ENCODE assay signal across 21 cellular contexts in the genomic region with DNA sequence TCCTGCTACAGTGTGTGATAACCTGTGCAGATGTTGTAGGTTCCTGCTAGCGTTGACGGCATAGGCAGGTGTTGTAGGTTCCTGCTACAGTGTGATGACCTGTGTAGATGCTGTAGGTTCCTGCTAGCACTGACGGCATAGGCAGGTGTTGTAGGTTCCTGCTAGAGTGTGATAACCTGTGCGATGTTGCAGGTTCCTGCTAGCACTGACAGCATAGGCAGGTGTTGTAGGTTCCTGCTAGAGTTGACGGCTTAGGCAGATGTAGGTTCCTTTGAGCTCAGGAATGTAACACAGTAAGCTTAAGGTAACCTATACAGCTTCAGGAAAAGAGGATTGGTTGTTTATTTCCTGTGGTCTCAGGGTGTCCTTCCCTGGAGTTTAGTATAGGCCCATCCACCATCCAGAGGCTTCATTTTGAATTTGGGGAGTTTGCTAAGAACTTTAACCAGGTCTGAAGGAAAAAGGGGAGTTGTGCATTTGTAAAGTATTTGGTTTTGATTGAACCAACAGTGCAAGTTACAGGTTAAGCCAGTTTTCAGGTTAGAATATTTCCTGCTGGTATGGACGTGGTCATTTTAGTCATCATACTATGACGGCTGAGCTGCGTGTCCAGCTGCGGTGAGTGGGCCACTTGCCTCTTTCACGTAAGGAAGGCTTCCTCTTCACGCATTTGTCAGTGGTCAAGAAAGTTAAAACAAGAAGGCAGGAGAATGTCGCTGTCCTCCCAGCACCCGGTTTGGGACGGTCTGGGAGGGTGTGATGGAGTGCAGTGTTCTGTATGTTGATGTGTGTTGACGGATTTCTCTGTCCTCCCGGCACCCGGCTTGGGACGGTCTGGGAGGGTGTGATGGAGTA. TPM values are rescaled to one million over a fixed set of nuclear protein-coding genes. Genes with fewer than 3 reads are reported as not detected.
A peak's percentile ranks its signal among the peaks of the same experiment; 100 is the strongest.
DNase-seq lines count a peak whose midpoint lies in the region; ATAC-seq and TF ChIP-seq lines count a peak whose summit lies in the region.
"Had no signal": no experiment of that assay in that cellular context is flagged by ENCODE, and none has a peak within 500 bp of the region (broad histone marks: within the 10 kb centered on the region; RNA-seq: fewer than 3 reads in every experiment).

No MANE protein-coding gene starts in this region.

- intact Hi-C loops in activated CD4-positive, alpha-beta memory T cell treated with anti-CD3 and anti-CD28 coated beads for 36 hours (cut with micrococcal nuclease): no loop called here

- CTCF ChIA-PET in activated CD4-positive, alpha-beta memory T cell treated with anti-CD3 and anti-CD28 coated beads for 36 hours (lab: Charles Lee): no interaction called here

- H3K9me2 ChIP-seq in GM23338 (ENCODE audit: insufficient read depth): peaks cover 5% of the 10 kb centered on the region; the same call in 1 of the 2 replicates

- H3K4me1 ChIP-seq in GM23338 (ENCODE audit: insufficient read depth): no peaks in the 10 kb centered on the region

- POLR2A ChIA-PET in activated CD4-positive, alpha-beta memory T cell treated with anti-CD3 and anti-CD28 coated beads for 36 hours (lab: Charles Lee): no interaction called here

- 0 out of 2 replicates have a peak, but pooled peaks cover 6% of the 10 kb centered on the region for H4K20me1 ChIP-seq in GM23338 (replicated peaks; ENCODE audit: insufficient read depth)

- H3K27ac ChIP-seq in GM23338 (ENCODE audit: low read depth) (0 out of 2 replicates have a peak overlapping the region, but pooled peaks have one; percentile 27), cingulate gyrus (ENCODE audit: low read depth, low read length) (peak overlapping the region; percentile 2)
- H3K27ac ChIP-seq: 22Rv1 had no signal

- H3K27ac Mint-ChIP-seq in GM23338 (peak overlapping the region; percentile 3; the same call in 1 of the 2 replicates), neural crest cell (ENCODE audit: unreplicated experiment) (peak overlapping the region; percentile 93)
- no peak overlapping the region for H3K27ac Mint-ChIP-seq in activated CD4-positive, alpha-beta memory T cell treated with anti-CD3 and anti-CD28 coated beads for 36 hours
- H3K27ac Mint-ChIP-seq: activated naive CD8-positive, alpha-beta T cell; dendritic cell treated with granulocyte-macrophage colony-stimulating factor and Interleukin-4, amounts not matched to agents 40 ng/mL and 50 ng/mL, for 4 days had no signal

- H3K4me2 ChIP-seq in GM23338: no peak overlapping the region

- no peaks in the 10 kb centered on the region for H3F3A ChIP-seq in GM23338 (replicated peaks; ENCODE audit: low read depth)

- H3K4me1 Mint-ChIP-seq in GM23338 (peaks cover 66% of the 10 kb centered on the region), neural crest cell (peaks cover 37% of the 10 kb centered on the region)
- H3K4me1 Mint-ChIP-seq in activated CD4-positive, alpha-beta memory T cell treated with anti-CD3 and anti-CD28 coated beads for 36 hours (ENCODE audit: low read depth): peaks cover 16% of the 10 kb centered on the region

- H3K27me3 ChIP-seq in GM23338 (ENCODE audit: insufficient read depth): no peaks in the 10 kb centered on the region

- DNase-seq in DMS153 (lab: John Stamatoyannopoulos, UW) (peak; percentile 22), DMS153 treated with DMSO at 0.1 percent for 48 hours (lab: John Stamatoyannopoulos, UW; ENCODE audit: unreplicated experiment) (no peak), GM23338 (ENCODE audit: low spot score) (no peak), neural crest cell (ENCODE audit: low read depth, low spot score) (no peak), NCI-H1048 (lab: John Stamatoyannopoulos, UW) (no peak)
- DNase-seq in activated CD4-positive, alpha-beta memory T cell treated with anti-CD3 and anti-CD28 coated beads for 36 hours: no peak
- DNase-seq: activated CD4-positive, alpha-beta T cell treated with anti-CD3 and anti-CD28 coated beads, Interleukin-2, amount 50 U/mL, for 48 hours; activated T-cell treated with anti-CD3 and anti-CD28 coated beads, Interleukin-2, amount 50 U/mL, for 1 hour; DND-41; erythroblast; GM23248; naive B cell; NCI-H1694 treated with DMSO at 0.1 percent for 48 hours; NCI-H446; small intestine; stimulated activated CD4-positive, alpha-beta T cell treated with anti-CD3 and anti-CD28 coated beads, Interleukin-4, amount 100 ng/mL, for 4 hours had no signal

- H3K79me2 ChIP-seq in GM23338 (replicated peaks; ENCODE audit: insufficient read depth): peaks cover 90% of the 10 kb centered on the region

- H3K9me3 Mint-ChIP-seq in GM23338 (no peaks in the 10 kb centered on the region), neural crest cell (no peaks in the 10 kb centered on the region)
- no peaks in the 10 kb centered on the region for H3K9me3 Mint-ChIP-seq in activated CD4-positive, alpha-beta memory T cell treated with anti-CD3 and anti-CD28 coated beads for 36 hours
- H3K9me3 Mint-ChIP-seq: dendritic cell treated with granulocyte-macrophage colony-stimulating factor and Interleukin-4, amounts not matched to agents 40 ng/mL and 50 ng/mL, for 4 days; naive B cell had no signal

- TF ChIP-seq CTCF in GM23338 (conservative IDR thresholded peaks at IDR 0.05; ENCODE audit: low read depth in 2 of 2) (no peak), neural crest cell (conservative IDR thresholded peaks at IDR 0.05) (no peak)

- H3K4me3 Mint-ChIP-seq in GM23338 (no peak overlapping the region), neural crest cell (no peak overlapping the region)
- H3K4me3 Mint-ChIP-seq in activated CD4-positive, alpha-beta memory T cell treated with anti-CD3 and anti-CD28 coated beads for 36 hours: no peak overlapping the region
- H3K4me3 Mint-ChIP-seq: activated naive CD8-positive, alpha-beta T cell; dendritic cell treated with granulocyte-macrophage colony-stimulating factor and Interleukin-4, amounts not matched to agents 40 ng/mL and 50 ng/mL, for 4 days had no signal

- H3K4me3 ChIP-seq in GM23338: no peak overlapping the region

- H2AFZ ChIP-seq in GM23338: no peak overlapping the region

- peaks cover 16% of the 10 kb centered on the region for H3K27me3 Mint-ChIP-seq in GM23338 (ENCODE audit: insufficient read depth, low read depth, poor library complexity)
- H3K27me3 Mint-ChIP-seq in neural crest cell (ENCODE audit: low read depth): no peaks in the 10 kb centered on the region
- no peaks in the 10 kb centered on the region for H3K27me3 Mint-ChIP-seq in activated CD4-positive, alpha-beta memory T cell treated with anti-CD3 and anti-CD28 coated beads for 36 hours
- H3K27me3 Mint-ChIP-seq: activated naive CD8-positive, alpha-beta T cell; dendritic cell treated with granulocyte-macrophage colony-stimulating factor and Interleukin-4, amounts not matched to agents 40 ng/mL and 50 ng/mL, for 4 days; naive B cell had no signal

- peak; percentile 19 for ATAC-seq in GM23338
- ATAC-seq in GM21619 (IDR thresholded peaks at IDR 0.05; ENCODE audit: unreplicated experiment): no peak

- no peaks in the 10 kb centered on the region for H3K36me3 ChIP-seq in GM23338 (ENCODE audit: insufficient read depth)

- no peaks in the 10 kb centered on the region for H3K36me3 Mint-ChIP-seq in GM23338 (ENCODE audit: low read depth)
- no peaks in the 10 kb centered on the region for H3K36me3 Mint-ChIP-seq in neural crest cell (ENCODE audit: low read depth)
- no peaks in the 10 kb centered on the region for H3K36me3 Mint-ChIP-seq in activated CD4-positive, alpha-beta memory T cell treated with anti-CD3 and anti-CD28 coated beads for 36 hours
- H3K36me3 Mint-ChIP-seq: activated naive CD8-positive, alpha-beta T cell; naive B cell had no signal

TF ChIP-seq in GM23338, 12 proteins besides CTCF, POLR2A, EP300 and RAD21 (continues in another document):
- TF ChIP-seq CREB1 (CRISPR knock-in tag; IDR thresholded peaks at IDR 0.05; ENCODE audit: low read depth) (no peak), ZNF331 (CRISPR knock-in tag; IDR thresholded peaks at IDR 0.05; ENCODE audit: low read depth) (no peak)

RNA-seq across cellular contexts. Expression of a gene that starts 53.8 kb away (rescaled TPM):
- 35.1 and 52.6 TPM in 2 replicates for total RNA-seq in GM23338 (2014; rRNA removed; shearing (Covaris generic))
- polyA plus RNA-seq in GM23338 (2016; fragmentation: Nextera tagmentation; extraction: Ambion mirVana): 12.3 and 12.8 TPM in 2 replicates
- 97.4 and 99.1 TPM in 2 replicates for total RNA-seq in neural crest cell
- 10 to 100 TPM; 36.6 to 38.7 TPM for total RNA-seq in activated CD4-positive, alpha-beta memory T cell treated with anti-CD3 and anti-CD28 coated beads for 36 hours
